ENCODE assay signal across 25 cellular contexts in the genomic region with DNA sequence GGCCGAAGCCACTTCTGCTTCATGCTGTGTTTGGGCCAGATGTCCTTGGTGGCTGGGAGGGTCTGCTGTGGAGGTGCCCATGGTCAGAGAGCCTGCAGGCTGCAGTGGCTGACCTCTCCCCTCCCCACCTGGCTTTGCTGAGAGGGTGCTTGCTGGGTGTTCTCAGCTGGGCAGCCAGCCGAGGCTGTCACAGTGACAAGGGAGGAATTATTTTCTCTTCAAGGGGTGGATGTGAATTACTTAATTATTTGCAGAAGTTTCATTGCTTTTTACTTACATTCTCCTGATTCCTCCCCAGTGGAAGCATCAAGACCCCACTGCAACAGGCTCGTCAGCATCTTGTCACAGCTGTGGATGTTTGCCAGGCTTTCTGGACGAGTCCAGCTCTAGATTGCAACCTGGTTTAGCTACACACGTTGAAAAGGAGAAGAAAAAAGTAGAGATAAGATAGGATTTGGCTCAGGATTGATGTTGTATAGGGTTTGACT.
DNase-seq lines count a peak whose midpoint lies in the region; ATAC-seq, FAIRE-seq and TF ChIP-seq lines count a peak whose summit lies in the region.
"Had no signal": no experiment of that assay in that cellular context is flagged by ENCODE, and none has a peak within 500 bp of the region (broad histone marks: within the 10 kb centered on the region; RNA-seq: fewer than 3 reads in every experiment).

No MANE protein-coding gene starts in this region.

- TF ChIP-seq CTCF in cardiac muscle cell (IDR thresholded peaks at IDR 0.05; ENCODE audit: low read depth, low read length) (no peak), fibroblast of pulmonary artery (IDR thresholded peaks at IDR 0.05; ENCODE audit: low read length, missing control alignments) (no peak), thoracic aorta (IDR thresholded peaks at IDR 0.05) (no peak)

- H3K36me3 ChIP-seq in cardiac muscle cell (no peaks in the 10 kb centered on the region), thoracic aorta (no peaks in the 10 kb centered on the region)
- H3K36me3 ChIP-seq: gastrocnemius medialis, right lobe of liver, SJCRH30 had no signal

- no peaks in the 10 kb centered on the region for H3K27me3 ChIP-seq in cardiac muscle cell
- H3K27me3 ChIP-seq in thoracic aorta (replicated peaks; ENCODE audit: insufficient read depth) = no peaks in the 10 kb centered on the region
- H3K27me3 ChIP-seq: gastrocnemius medialis, right lobe of liver, SJCRH30 had no signal

- ATAC-seq in thoracic aorta (ENCODE audit: insufficient number of reproducible peaks, low FRiP score, low read depth) = no peak
- no peak for ATAC-seq in GM21390 (IDR thresholded peaks at IDR 0.05; ENCODE audit: unreplicated experiment)
- ATAC-seq in GM21737 (IDR thresholded peaks at IDR 0.05; ENCODE audit: unreplicated experiment) = no peak
- ATAC-seq: A549, gastrocnemius medialis, right lobe of liver had no signal

- intact Hi-C loops in cardiac septum (cut with DNase I) = no loop called here

- H3K9me3 ChIP-seq in cardiac muscle cell (ENCODE audit: low read depth) (no peaks in the 10 kb centered on the region), thoracic aorta (no peaks in the 10 kb centered on the region)
- H3K9me3 ChIP-seq: A549, gastrocnemius medialis, right lobe of liver, SJCRH30 had no signal

- TF ChIP-seq POLR2A in H54 (IDR thresholded peaks at IDR 0.05; ENCODE audit: low read depth, low read length) = no peak

- peak in 1 of 2 donors; percentile 63 for DNase-seq in cardiac muscle cell (ENCODE audit: low read depth in 1 of 2, low spot score in 1 of 2)
- no peak for DNase-seq in cardiac septum (ENCODE audit: low spot score)
- peak; percentile 32 for DNase-seq in astrocyte of the hippocampus (ENCODE audit: low read depth, low spot score)
- DNase-seq in fibroblast of pulmonary artery (ENCODE audit: low read depth) = peak; percentile 35
- DNase-seq in thoracic aorta (ENCODE audit: low spot score) = no peak
- no peak for DNase-seq in H54 (ENCODE audit: insufficient read length, low spot score)
- DNase-seq: activated B cell treated with CpG ODN at 0.5 μM for 24 hours; activated CD4-positive, alpha-beta memory T cell treated with anti-CD3 and anti-CD28 coated beads, Interleukin-2, amount 10 ng/mL, durations not matched to agents 7 days and 5 days; activated naive CD4-positive, alpha-beta T cell treated with anti-CD3 and anti-CD28 coated beads, Interleukin-2, amount 10 ng/mL, durations not matched to agents 7 days and 5 days; activated T-cell treated with anti-CD3 and anti-CD28 coated beads, Interleukin-2, amount 50 U/mL, for 24 hours; gastrocnemius medialis; naive B cell; NCI-H146; right lobe of liver; SJCRH30; T-helper 2 cell had no signal

- H3K27ac ChIP-seq in cardiac muscle cell (peak overlapping the region; percentile 86), thoracic aorta (peak overlapping the region in 1 of 2 donors; percentile 10)
- H3K27ac ChIP-seq: C4-2B, HL-60, right lobe of liver, SJCRH30 had no signal

- FAIRE-seq in H54 (lab: Jason Lieb, UNC) = no peak
- FAIRE-seq: A549, D721Med, endothelial cell of umbilical vein, GM18507, keratinocyte had no signal

- no peak overlapping the region for H3K4me3 ChIP-seq in cardiac muscle cell
- H3K4me3 ChIP-seq in fibroblast of pulmonary artery (replicated peaks; ENCODE audit: low read depth, low read length) = no peak overlapping the region
- H3K4me3 ChIP-seq in thoracic aorta = peak overlapping the region; percentile 61
- H3K4me3 ChIP-seq: A549, gastrocnemius medialis, right lobe of liver, SJCRH30 had no signal

- H3K4me1 ChIP-seq in cardiac muscle cell (ENCODE audit: low read depth) (peaks cover 60% of the 10 kb centered on the region), thoracic aorta (ENCODE audit: control insufficient read depth in 1 of 2, low read depth in 2 of 2) (peaks cover 24 to 72% of the 10 kb centered on the region in 2 donors)

Comparison
In these comparisons a context has a peak if more than half of its experiments do, and no peak if none do; other contexts are left out.
1. DNase-seq: peak in astrocyte of the hippocampus (single experiment) and fibroblast of pulmonary artery (single experiment); none in cardiac septum (single experiment), thoracic aorta (single experiment) and H54 (single experiment).